In genomic region chrX:119389854-119390501, GRCh38 we compare ENCODE assay signal across 19 cellular contexts. TPM values are rescaled to one million over a fixed set of nuclear protein-coding genes. Genes with fewer than 3 reads are reported as not detected.
DNase-seq lines count a peak whose midpoint lies in the region; ATAC-seq and TF ChIP-seq lines count a peak whose summit lies in the region.
"Had no signal": no experiment of that assay in that cellular context is flagged by ENCODE, and none has a peak within 500 bp of the region (broad histone marks: within the 10 kb centered on the region; RNA-seq: fewer than 3 reads in every experiment).

No MANE protein-coding gene starts in this region.

- H3K4me3 ChIP-seq in adipocyte (ENCODE audit: low read length) (peak overlapping the region; percentile 35), transverse colon (no peak overlapping the region), body of pancreas (no peak overlapping the region)
- H3K4me3 ChIP-seq: left ventricle myocardium inferior, SK-N-MC had no signal

- H3K36me3 ChIP-seq in adipocyte (ENCODE audit: control insufficient read depth, insufficient read depth, low read length, severe bottlenecking) (no peaks in the 10 kb centered on the region), transverse colon (no peaks in the 10 kb centered on the region), body of pancreas (replicated peaks in 1 of 2; ENCODE audit: insufficient read depth in 1 of 2, low read depth in 2 of 2) (no peaks in the 10 kb centered on the region)
- H3K36me3 ChIP-seq: breast epithelium, left ventricle myocardium inferior had no signal

- H3K4me1 ChIP-seq in adipocyte (ENCODE audit: control insufficient read depth, insufficient read depth, low read length) (no peaks in the 10 kb centered on the region), transverse colon (peaks cover 0 to 4% (median 0%) of the 10 kb centered on the region in 4 donors), body of pancreas (no peaks in the 10 kb centered on the region)
- H3K4me1 ChIP-seq: breast epithelium, left ventricle myocardium inferior had no signal

- H3K9me3 ChIP-seq in adipocyte (ENCODE audit: control insufficient read depth, low read length) (no peaks in the 10 kb centered on the region), transverse colon (no peaks in the 10 kb centered on the region), body of pancreas (no peaks in the 10 kb centered on the region)
- H3K9me3 ChIP-seq: breast epithelium, left ventricle myocardium inferior had no signal

- no peak for TF ChIP-seq EP300 in transverse colon (IDR thresholded peaks at IDR 0.05; ENCODE audit: low read depth)

- TF ChIP-seq POLR2A in transverse colon (IDR thresholded peaks at IDR 0.05): no peak
- TF ChIP-seq POLR2A in body of pancreas (IDR thresholded peaks at IDR 0.05): no peak

- intact Hi-C loops in transverse colon (cut with DNase I; ENCODE audit: low total_unique reads): no loop called here
- intact Hi-C loops in body of pancreas (cut with DNase I): no loop called here

- H3K27ac ChIP-seq in transverse colon (peak overlapping the region; percentile 62 to 73 (median 70)), body of pancreas (no peak overlapping the region)
- H3K27ac ChIP-seq: breast epithelium, KMS-11, left ventricle myocardium inferior, SK-N-MC had no signal

- peak; percentile 22 for DNase-seq in NCI-H146 (lab: John Stamatoyannopoulos, UW)
- no peak for DNase-seq in NCI-H146 treated with DMSO at 0.1 percent for 48 hours (lab: John Stamatoyannopoulos, UW; ENCODE audit: unreplicated experiment)
- DNase-seq in adipocyte (ENCODE audit: low read depth): no peak
- DNase-seq in left lobe of liver (ENCODE audit: low spot score): no peak
- DNase-seq in transverse colon: no peak
- no peak for DNase-seq in foreskin melanocyte
- DNase-seq in body of pancreas: no peak
- DNase-seq: activated CD4-positive, alpha-beta T cell treated with anti-CD3 and anti-CD28 coated beads, Interleukin-2, amount 10 ng/mL, durations not matched to agents 7 days and 5 days; activated naive CD4-positive, alpha-beta T cell treated with anti-CD3 and anti-CD28 coated beads, Interleukin-2, amount 10 ng/mL, durations not matched to agents 7 days and 5 days; effector memory CD4-positive, alpha-beta T cell; left ventricle myocardium inferior; naive thymus-derived CD8-positive, alpha-beta T cell; NCI-H1436; PC-3; stimulated activated naive CD8-positive, alpha-beta T cell treated with anti-CD3 and anti-CD28 coated beads, Interleukin-15, amount 100 ng/mL, for 72 hours had no signal

- WGBS in transverse colon (ENCODE audit: low coverage in 1 of 2), 2 donors: 46% methylated on average over 7 of the region's 7 CpGs; no CpG with 5 or more reads in 1 of the 2 donors
- 51 to 57% methylated on average over 7 of the region's 7 CpGs for whole genome bisulfite sequencing in body of pancreas, 2 donors

- in situ Hi-C loops in transverse colon (cut with MboI; ENCODE audit: low pct_ligation_motif_present in 1 of 4, low pct_unique_long_range_greater_than_20kb in 1 of 4, low sequenced_read_pairs in 3 of 4): no loop called here

- H3K27me3 ChIP-seq in adipocyte (replicated peaks; ENCODE audit: control insufficient read depth, insufficient read depth, low read length) (no peaks in the 10 kb centered on the region), transverse colon (no peaks in the 10 kb centered on the region), body of pancreas (no peaks in the 10 kb centered on the region)

- peak; percentile 58 for ATAC-seq in left lobe of liver
- ATAC-seq in body of pancreas: no peak
- ATAC-seq in GM18502 (IDR thresholded peaks at IDR 0.05; ENCODE audit: poor library complexity, unreplicated experiment): no peak
- ATAC-seq: naive thymus-derived CD8-positive, alpha-beta T cell; PC-3; stimulated activated naive CD8-positive, alpha-beta T cell treated with anti-CD3 and anti-CD28 coated beads, Interleukin-15, amount 100 ng/mL, for 72 hours had no signal

- TF ChIP-seq CTCF in transverse colon (IDR thresholded peaks at IDR 0.05) (no peak), body of pancreas (IDR thresholded peaks at IDR 0.05) (no peak)

- no peak overlapping the region for H3K9ac ChIP-seq in adipocyte (ENCODE audit: low read length)
- H3K9ac ChIP-seq: KMS-11 had no signal

RNA-seq across cellular contexts. Expression of gene SLC25A43, which starts 9.2 kb away (rescaled TPM):
- total RNA-seq in left lobe of liver: 7.3 TPM
- total RNA-seq in transverse colon: 10 to 100 TPM; 23.3 to 46.4 (median 43.4) TPM
- total RNA-seq in body of pancreas: 10 to 100 TPM; 10.6 to 13.8 TPM

Comparison
In these comparisons a context has a peak if more than half of its experiments do, and no peak if none do; other contexts are left out.
1. H3K27ac ChIP-seq: peak in transverse colon (4 of 4); none in body of pancreas (0 of 4).